In the genomic region with DNA sequence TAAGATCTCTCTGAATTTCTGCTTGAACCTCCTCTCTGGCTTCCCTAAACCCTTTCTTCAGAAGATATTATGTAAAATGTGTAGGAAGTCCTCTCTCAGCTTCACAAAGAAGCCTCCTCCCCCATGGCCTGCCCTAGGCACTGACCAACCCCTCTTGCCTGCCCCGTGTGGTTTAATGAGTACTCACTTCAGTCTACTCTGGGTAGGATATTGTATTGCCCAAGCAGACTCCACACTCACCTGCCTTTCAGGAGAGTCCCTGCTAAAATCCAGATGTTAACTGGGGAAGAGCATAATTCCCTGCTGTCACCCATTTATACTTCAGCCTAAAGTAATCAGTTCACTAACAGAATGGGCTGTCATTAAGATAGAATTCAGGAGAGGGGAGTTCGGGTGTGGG, we compare ENCODE assay signal across 34 cellular contexts. TPM values are rescaled to one million over a fixed set of nuclear protein-coding genes. Genes with fewer than 3 reads are reported as not detected.
DNase-seq lines count a peak whose midpoint lies in the region; ATAC-seq, FAIRE-seq and TF ChIP-seq lines count a peak whose summit lies in the region.
"Had no signal": no experiment of that assay in that cellular context is flagged by ENCODE, and none has a peak within 500 bp of the region (broad histone marks: within the 10 kb centered on the region; RNA-seq: fewer than 3 reads in every experiment).

No MANE protein-coding gene starts in this region.

- H3K36me3 Mint-ChIP-seq in WTC11: no peaks in the 10 kb centered on the region
- H3K36me3 Mint-ChIP-seq: activated CD8-positive, alpha-beta memory T cell treated with anti-CD3 and anti-CD28 coated beads, Interleukin-2, amount 10 ng/mL, durations not matched to agents 7 days and 5 days; natural killer cell treated with Interleukin-12 subunit alpha and Interleukin-12 subunit beta and Interleukin-15 and Interleukin-18, amount 100 ng/mL, for 72 hours; stimulated activated naive B cell treated with anti-CD40 and anti-IgM and Interleukin-4, amounts not matched to agents 10 μg/mL and 1 μg/mL and 100 μg/mL, for 72 hours; T-cell had no signal

- CTCF ChIA-PET in HepG2 (lab: Yijun Ruan, JAX; ENCODE audit: low intra/inter-chr PET ratio, low total read pairs): no interaction called here
- CTCF ChIA-PET in WTC11 (lab: Charles Lee): interaction anchor here (0.9 to 1.0 kb wide), 2 partner anchors 32 to 36 kb away, joined by 3 to 5 read pairs; no protein-coding TSS in a partner anchor

- POLR2A ChIA-PET in HepG2 (lab: Yijun Ruan, JAX): no interaction called here
- POLR2A ChIA-PET in WTC11 (lab: Charles Lee): no interaction called here

- H3K4me2 ChIP-seq in HepG2 (ENCODE audit: low read depth, low read length): no peak overlapping the region
- H3K4me2 ChIP-seq in GM23248 (ENCODE audit: unreplicated experiment): no peak overlapping the region

- H3K79me2 ChIP-seq in HepG2 (ENCODE audit: insufficient read depth, low read length) (no peaks in the 10 kb centered on the region), GM23248 (ENCODE audit: insufficient read depth) (no peaks in the 10 kb centered on the region)

- no peaks in the 10 kb centered on the region for H3K4me1 ChIP-seq in HepG2 (ENCODE audit: insufficient read depth, low read length)
- no peaks in the 10 kb centered on the region for H3K4me1 ChIP-seq in right lobe of liver
- H3K4me1 ChIP-seq in lower lobe of right lung: no peaks in the 10 kb centered on the region
- no peaks in the 10 kb centered on the region for H3K4me1 ChIP-seq in GM23248 (ENCODE audit: insufficient read depth)
- H3K4me1 ChIP-seq: colonic mucosa, SJCRH30 had no signal

- no peaks in the 10 kb centered on the region for H4K20me1 ChIP-seq in HepG2 (ENCODE audit: insufficient read depth, low read length)
- no peaks in the 10 kb centered on the region for H4K20me1 ChIP-seq in GM23248 (ENCODE audit: insufficient read depth)

- TF ChIP-seq POLR2A in HepG2 (IDR thresholded peaks at IDR 0.05; ENCODE audit: insufficient read depth in 1 of 2, low read depth in 2 of 2, low read length in 2 of 2) (no peak), right lobe of liver (IDR thresholded peaks at IDR 0.05) (no peak)

- H3K36me3 ChIP-seq in HepG2 (replicated peaks in 1 of 2; ENCODE audit: control insufficient read depth in 1 of 2, insufficient read depth in 2 of 2, low read length in 2 of 2) (no peaks in the 10 kb centered on the region), right lobe of liver (no peaks in the 10 kb centered on the region), lower lobe of right lung (no peaks in the 10 kb centered on the region), GM23248 (ENCODE audit: low read depth) (no peaks in the 10 kb centered on the region)
- H3K36me3 ChIP-seq: colonic mucosa, SJCRH30 had no signal

- ATAC-seq in HepG2 (peak; percentile 57; the same call in 2 of the 3 replicates), right lobe of liver (no peak), WTC11 (peak; percentile 83), lower lobe of right lung (peak; percentile 58 to 75)
- ATAC-seq: activated CD8-positive, alpha-beta memory T cell treated with anti-CD3 and anti-CD28 coated beads, Interleukin-2, amount 10 ng/mL, durations not matched to agents 7 days and 5 days; natural killer cell treated with Interleukin-12 subunit alpha and Interleukin-12 subunit beta and Interleukin-15 and Interleukin-18, amount 100 ng/mL, for 72 hours; stimulated activated naive B cell treated with anti-CD40 and anti-IgM and Interleukin-4, amounts not matched to agents 10 μg/mL and 1 μg/mL and 100 μg/mL, for 72 hours; T-cell had no signal

- 0% methylated on average over 2 of the region's 2 CpGs for WGBS in HepG2 (ENCODE audit: low lambda C conversion rate)
- 34% methylated on average over 2 of the region's 2 CpGs for WGBS in right lobe of liver (ENCODE audit: insufficient coverage, low coverage, low lambda C conversion rate, missing lambda C conversion rate)
- WGBS in GM23248 (ENCODE audit: low coverage in 1 of 2, low lambda C conversion rate in 2 of 2, missing lambda C conversion rate in 2 of 2), 2 experiments: 6 to 11% methylated on average over 2 of the region's 2 CpGs

- TF ChIP-seq EP300 in HepG2 (IDR thresholded peaks at IDR 0.05; ENCODE audit: low read depth in 2 of 2, low read length in 2 of 2): no peak
- TF ChIP-seq EP300 in HepG2 (CRISPR knock-in tag; IDR thresholded peaks at IDR 0.05; ENCODE audit: borderline replicate concordance): no peak

- H3K9me3 ChIP-seq in HepG2 (ENCODE audit: low read length) (no peaks in the 10 kb centered on the region), right lobe of liver (no peaks in the 10 kb centered on the region), lower lobe of right lung (no peaks in the 10 kb centered on the region), GM23248 (ENCODE audit: low read depth) (no peaks in the 10 kb centered on the region)
- H3K9me3 ChIP-seq: colonic mucosa, SJCRH30 had no signal

- no peaks in the 10 kb centered on the region; a peak in 1 of 5 replicates for H3K27me3 ChIP-seq in HepG2 (ENCODE audit: control insufficient read depth in 1 of 2, insufficient read depth in 2 of 2, low read length in 2 of 2)
- H3K27me3 ChIP-seq in right lobe of liver: no peaks in the 10 kb centered on the region
- no peaks in the 10 kb centered on the region for H3K27me3 ChIP-seq in lower lobe of right lung (ENCODE audit: low read depth)
- peaks cover 0 to 13% (median 0%) of the 10 kb centered on the region in 45 donors for H3K27me3 ChIP-seq in dorsolateral prefrontal cortex
- H3K27me3 ChIP-seq in GM23248 (replicated peaks; ENCODE audit: insufficient read depth): no peaks in the 10 kb centered on the region
- H3K27me3 ChIP-seq: colonic mucosa had no signal

- H3K9ac ChIP-seq in HepG2 (ENCODE audit: insufficient read depth, low read depth, low read length): no peak overlapping the region
- H3K9ac ChIP-seq in GM23248: no peak overlapping the region

- no TSS peak for BruUV-seq in HepG2 (replicated peaks; lab: Mats Ljungman, UMichigan)

- H2AFZ ChIP-seq in HepG2 (ENCODE audit: low read length): no peak overlapping the region
- H2AFZ ChIP-seq in GM23248: no peak overlapping the region

- no peak overlapping the region for H3K27ac ChIP-seq in HepG2 (ENCODE audit: extremely low read length, insufficient read depth, low read length)
- no peak overlapping the region for H3K27ac ChIP-seq in right lobe of liver
- H3K27ac ChIP-seq in lower lobe of right lung: no peak overlapping the region
- H3K27ac ChIP-seq in dorsolateral prefrontal cortex: no peak overlapping the region
- H3K27ac ChIP-seq in GM23248: no peak overlapping the region
- H3K27ac ChIP-seq: colonic mucosa, SJCRH30 had no signal

- peaks cover 4% of the 10 kb centered on the region; the same call in 1 of the 2 replicates for H3K9me3 Mint-ChIP-seq in WTC11
- H3K9me3 Mint-ChIP-seq: CD4-positive, alpha-beta T cell; natural killer cell treated with Interleukin-12 subunit alpha and Interleukin-12 subunit beta and Interleukin-15 and Interleukin-18, amount 100 ng/mL, for 72 hours; stimulated activated naive B cell treated with anti-CD40 and anti-IgM and Interleukin-4, amounts not matched to agents 10 μg/mL and 1 μg/mL and 100 μg/mL, for 72 hours; T-cell had no signal

- no peaks in the 10 kb centered on the region for H3K9me2 ChIP-seq in GM23248 (ENCODE audit: insufficient read depth)

- TF ChIP-seq CTCF in HepG2 (CRISPR knock-in tag; IDR thresholded peaks at IDR 0.05) (no peak), right lobe of liver (IDR thresholded peaks at IDR 0.05) (no peak), WTC11 (IDR thresholded peaks at IDR 0.05) (no peak), lower lobe of right lung (IDR thresholded peaks at IDR 0.05) (no peak), dorsolateral prefrontal cortex (IDR thresholded peaks at IDR 0.05 in 54 of 56, conservative IDR thresholded peaks at IDR 0.05 in 2 of 56; ENCODE audit: low read depth in 1 of 56, partially characterized antibody in 56 of 56) (no peak), GM13976 (IDR thresholded peaks at IDR 0.05; ENCODE audit: borderline replicate concordance, control extremely low read depth, extremely low read depth, insufficient read depth, missing control alignments) (no peak)

- FAIRE-seq in HepG2 (lab: Jason Lieb, UNC): no peak
- FAIRE-seq: astrocyte, GM19239, H54, keratinocyte, RCC 7860 had no signal

- no peak overlapping the region for H3K27ac Mint-ChIP-seq in WTC11
- H3K27ac Mint-ChIP-seq: activated CD8-positive, alpha-beta memory T cell treated with anti-CD3 and anti-CD28 coated beads, Interleukin-2, amount 10 ng/mL, durations not matched to agents 7 days and 5 days; CD4-positive, alpha-beta T cell; natural killer cell treated with Interleukin-12 subunit alpha and Interleukin-12 subunit beta and Interleukin-15 and Interleukin-18, amount 100 ng/mL, for 72 hours; stimulated activated naive B cell treated with anti-CD40 and anti-IgM and Interleukin-4, amounts not matched to agents 10 μg/mL and 1 μg/mL and 100 μg/mL, for 72 hours; T-cell had no signal

- DNase-seq in HepG2 (ENCODE audit: low spot score) (no peak), right lobe of liver (no peak), WTC11 (ENCODE audit: low spot score) (no peak), lower lobe of right lung (no peak), dorsolateral prefrontal cortex (no peak), GM13976 (ENCODE audit: low spot score) (no peak), GM23248 (no peak)
- DNase-seq: activated CD4-positive, alpha-beta T cell treated with anti-CD3 and anti-CD28 coated beads, Interleukin-2, amount 50 U/mL, for 4 hours; activated CD4-positive, CD25-positive, alpha-beta regulatory T cell; activated CD8-positive, alpha-beta memory T cell treated with anti-CD3 and anti-CD28 coated beads, Interleukin-2, amount 10 ng/mL, durations not matched to agents 7 days and 5 days; activated T-cell treated with anti-CD3 and anti-CD28 coated beads, Interleukin-2, amount 50 U/mL, for 48 hours; AML-193; CD4-positive, alpha-beta T cell; colonic mucosa; effector memory CD4-positive, alpha-beta T cell; Karpas-422; MV-4-11; NCI-H1436 treated with DMSO at 0.1 percent for 48 hours; NCI-H345; NCI-H774; SJCRH30; stimulated activated naive B cell treated with anti-CD40 and anti-IgM and Interleukin-4, amounts not matched to agents 10 μg/mL and 1 μg/mL and 100 μg/mL, for 72 hours; T-cell had no signal

- TF ChIP-seq RAD21 in HepG2 (CRISPR knock-in tag; IDR thresholded peaks at IDR 0.05): no peak

- no peaks in the 10 kb centered on the region for H3F3A ChIP-seq in GM23248 (ENCODE audit: insufficient read depth)

- H3K4me1 Mint-ChIP-seq in WTC11: peaks cover 36% of the 10 kb centered on the region
- H3K4me1 Mint-ChIP-seq: activated CD8-positive, alpha-beta memory T cell treated with anti-CD3 and anti-CD28 coated beads, Interleukin-2, amount 10 ng/mL, durations not matched to agents 7 days and 5 days; stimulated activated naive B cell treated with anti-CD40 and anti-IgM and Interleukin-4, amounts not matched to agents 10 μg/mL and 1 μg/mL and 100 μg/mL, for 72 hours had no signal

- intact Hi-C loops in HepG2 (cut with micrococcal nuclease; ENCODE audit: unreplicated experiment) (no loop called here), right lobe of liver (cut with DNase I) (no loop called here), lower lobe of right lung (cut with DNase I) (no loop called here), dorsolateral prefrontal cortex (cut with DNase I) (no loop called here)

- H3K27me3 Mint-ChIP-seq in WTC11 (ENCODE audit: low read depth): no peaks in the 10 kb centered on the region; the same call in none of the 2 replicates

- H3K4me3 ChIP-seq in HepG2 (replicated peaks in 1 of 3; ENCODE audit: insufficient read depth in 1 of 3, low read depth in 2 of 3, low read length in 3 of 3) (no peak overlapping the region), right lobe of liver (no peak overlapping the region), lower lobe of right lung (no peak overlapping the region), dorsolateral prefrontal cortex (no peak overlapping the region), GM23248 (no peak overlapping the region)
- H3K4me3 ChIP-seq: colonic mucosa, SJCRH30 had no signal

- in situ Hi-C loops in HepG2 (cut with HindIII; ENCODE audit: extremely low pct_ligation_motif_present, low pct_unique_long_range_greater_than_20kb): no loop called here
- in situ Hi-C loops in GM13976 (cut with MboI; ENCODE audit: low sequenced_read_pairs, unreplicated experiment): no loop called here
- in situ Hi-C loops in GM23248 (cut with MboI): no loop called here

- H3K4me3 Mint-ChIP-seq in WTC11: no peak overlapping the region
- H3K4me3 Mint-ChIP-seq: activated CD8-positive, alpha-beta memory T cell treated with anti-CD3 and anti-CD28 coated beads, Interleukin-2, amount 10 ng/mL, durations not matched to agents 7 days and 5 days; CD4-positive, alpha-beta T cell; natural killer cell treated with Interleukin-12 subunit alpha and Interleukin-12 subunit beta and Interleukin-15 and Interleukin-18, amount 100 ng/mL, for 72 hours; stimulated activated naive B cell treated with anti-CD40 and anti-IgM and Interleukin-4, amounts not matched to agents 10 μg/mL and 1 μg/mL and 100 μg/mL, for 72 hours; T-cell had no signal

RNA-seq across cellular contexts. Expression of a gene that starts 2.6 kb away (rescaled TPM):
- not detected in 2 replicates for total RNA-seq in HepG2 (2016; rRNA removed; fragmentation: Illumina TruSeq; extraction: Trizol)
- total RNA-seq in HepG2 (2016; cell fraction: cytosol; rRNA removed; fragmentation: Illumina TruSeq; extraction: Trizol; ENCODE audit: low read depth): not detected in 2 replicates
- total RNA-seq in HepG2 (2016; cell fraction: insoluble cytoplasmic fraction; rRNA removed; fragmentation: Illumina TruSeq; extraction: Trizol): not detected in 2 replicates
- total RNA-seq in HepG2 (2016; cell fraction: membrane; rRNA removed; fragmentation: Illumina TruSeq; extraction: Trizol): not detected in 2 replicates
- not detected in 2 replicates for total RNA-seq in HepG2 (2016; cell fraction: nucleus; rRNA removed; fragmentation: Illumina TruSeq; extraction: Trizol)
- polyA plus RNA-seq in HepG2 (2011; rRNA removed): 0.01 TPM in 1 of 2 replicates, not detected in the other
- polyA plus RNA-seq in HepG2 (2011; cell fraction: cytosol; rRNA removed): not detected in 2 replicates
- polyA plus RNA-seq in HepG2 (2011; cell fraction: nucleus; rRNA removed): not detected in 2 replicates
- polyA plus RNA-seq in HepG2 (2012): not detected in 2 replicates
- polyA plus RNA-seq in HepG2 (2016; cell fraction: cytosol; fragmentation: Illumina TruSeq; extraction: Trizol; ENCODE audit: low read depth): not detected in 2 replicates
- not detected in 2 replicates for polyA plus RNA-seq in HepG2 (2016; cell fraction: insoluble cytoplasmic fraction; fragmentation: Illumina TruSeq; extraction: Trizol; ENCODE audit: low read depth)
- not detected in 2 replicates for polyA plus RNA-seq in HepG2 (2016; cell fraction: membrane; fragmentation: Illumina TruSeq; extraction: Trizol; ENCODE audit: low read depth)
- polyA plus RNA-seq in HepG2 (2016; cell fraction: nucleus; fragmentation: Illumina TruSeq; extraction: Trizol; ENCODE audit: insufficient read depth, low read depth): not detected in 2 replicates
- not detected in 2 replicates for polyA minus RNA-seq in HepG2 (2011; rRNA and poly(A)+ RNA removed; ENCODE audit: low replicate concordance)
- not detected in 2 replicates for polyA minus RNA-seq in HepG2 (2011; cell fraction: cytosol; rRNA and poly(A)+ RNA removed)
- not detected in 2 replicates for polyA minus RNA-seq in HepG2 (2011; cell fraction: nucleus; rRNA and poly(A)+ RNA removed)
- total RNA-seq in right lobe of liver: not detected
- total RNA-seq in WTC11 (2021): 0.07 TPM in 1 of 3 replicates, not detected in the others
- 12.0 TPM for total RNA-seq in lower lobe of right lung
- total RNA-seq in dorsolateral prefrontal cortex: 1 to 10 TPM in 63 of 120 experiments, under 1 TPM in 57; 0.26 to 2.4 (median 1.1) TPM
- not detected in 2 replicates for total RNA-seq in GM23248 (2014; rRNA removed; shearing (Covaris generic))
- not detected in 2 replicates for polyA plus RNA-seq in GM23248 (2016; fragmentation: Nextera tagmentation; extraction: Ambion mirVana)
- total RNA-seq: A673; activated CD8-positive, alpha-beta memory T cell treated with anti-CD3 and anti-CD28 coated beads, Interleukin-2, amount 10 ng/mL, durations not matched to agents 7 days and 5 days; astrocyte; CD4-positive, alpha-beta T cell; epithelial cell of proximal tubule; liver; natural killer cell treated with Interleukin-12 subunit alpha and Interleukin-12 subunit beta and Interleukin-15 and Interleukin-18, amount 100 ng/mL, for 72 hours; osteoblast; SJCRH30; T-cell had no signal
- polyA plus RNA-seq: keratinocyte, liver, urinary bladder had no signal

Comparison
In these comparisons a context has a peak if more than half of its experiments do, and no peak if none do; other contexts are left out.
1. ATAC-seq: peak in HepG2 (single experiment), WTC11 (single experiment) and lower lobe of right lung (2 of 2); none in right lobe of liver (0 of 4).